Comparison of ENCODE assay signal across 26 cellular contexts in genomic region chr18:48796491-48797205, GRCh38.
A peak's percentile ranks its signal among the peaks of the same experiment; 100 is the strongest.
DNase-seq lines count a peak whose midpoint lies in the region; ATAC-seq, FAIRE-seq and TF ChIP-seq lines count a peak whose summit lies in the region.
"Had no signal": no experiment of that assay in that cellular context is flagged by ENCODE, and none has a peak within 500 bp of the region (broad histone marks: within the 10 kb centered on the region; RNA-seq: fewer than 3 reads in every experiment).

No MANE protein-coding gene starts in this region.

- H3K4me1 Mint-ChIP-seq in activated CD4-positive, alpha-beta T cell treated with anti-CD3 and anti-CD28 coated beads for 36 hours, result peaks cover 20% of the 10 kb centered on the region
- peaks cover 51% of the 10 kb centered on the region for H3K4me1 Mint-ChIP-seq in stimulated activated effector memory CD8-positive, alpha-beta T cell treated with anti-CD3 and anti-CD28 coated beads, Interleukin-12 subunit alpha, Interleukin-12 subunit beta, amount 100 ng/mL, for 72 hours

- POLR2A ChIA-PET in activated CD4-positive, alpha-beta T cell treated with anti-CD3 and anti-CD28 coated beads for 36 hours (lab: Charles Lee), result no interaction called here

- H3K27ac Mint-ChIP-seq in activated CD4-positive, alpha-beta T cell treated with anti-CD3 and anti-CD28 coated beads for 36 hours, result no peak overlapping the region
- peak overlapping the region; percentile 58 for H3K27ac Mint-ChIP-seq in stimulated activated effector memory CD8-positive, alpha-beta T cell treated with anti-CD3 and anti-CD28 coated beads, Interleukin-12 subunit alpha, Interleukin-12 subunit beta, amount 100 ng/mL, for 72 hours
- H3K27ac Mint-ChIP-seq: T-helper 2 cell treated with Interferon-gamma antibody and Interleukin-4, amounts not matched to agents 5 μg/mL and 100 μg/mL, for 36 hours had no signal

- DNase-seq in activated CD4-positive, alpha-beta T cell treated with anti-CD3 and anti-CD28 coated beads for 36 hours, result peak; percentile 2
- no peak for DNase-seq in activated CD4-positive, alpha-beta T cell treated with anti-CD3 and anti-CD28 coated beads for 1 hour
- no peak for DNase-seq in GM12891 (ENCODE audit: insufficient read length, low spot score)
- peak; percentile 19 for DNase-seq in left cardiac atrium
- DNase-seq in stimulated activated effector memory CD8-positive, alpha-beta T cell treated with anti-CD3 and anti-CD28 coated beads, Interleukin-12 subunit alpha, Interleukin-12 subunit beta, amount 100 ng/mL, for 72 hours (ENCODE audit: low spot score in 2 of 2), result no peak
- DNase-seq in COLO829 (ENCODE audit: low spot score), result no peak
- no peak for DNase-seq in activated naive CD4-positive, alpha-beta T cell treated with anti-CD3 and anti-CD28 coated beads, Interleukin-2, amount 50 U/mL, for 16 hours
- DNase-seq: 8988T; activated CD4-positive, alpha-beta T cell treated with anti-CD3 and anti-CD28 coated beads, Interleukin-2, amount 50 U/mL, for 4 hours; colonic mucosa; GDM1; mesenchymal stem cell; MM.1S; NCI-H1417 treated with DMSO at 0.1 percent for 48 hours; NCI-H2107; NCI-H510A treated with DMSO at 0.1 percent for 48 hours; NK-92 treated with Interleukin-12 subunit alpha and Interleukin-12 subunit beta, amount 100 ng/mL, for 24 hours; retina; SK-N-SH; stimulated activated CD4-positive, alpha-beta T cell treated with anti-CD3 and anti-CD28 coated beads, Interleukin-12 subunit alpha, Interleukin-12 subunit beta, amount 100 ng/mL, for 4 hours had no signal

- no peak for TF ChIP-seq POLR2A in GM12891 (IDR thresholded peaks at IDR 0.05; ENCODE audit: low read depth, low read length)

- no peaks in the 10 kb centered on the region for H3K9me3 Mint-ChIP-seq in activated CD4-positive, alpha-beta T cell treated with anti-CD3 and anti-CD28 coated beads for 36 hours (ENCODE audit: low read depth)
- H3K9me3 Mint-ChIP-seq in stimulated activated effector memory CD8-positive, alpha-beta T cell treated with anti-CD3 and anti-CD28 coated beads, Interleukin-12 subunit alpha, Interleukin-12 subunit beta, amount 100 ng/mL, for 72 hours, result no peaks in the 10 kb centered on the region
- H3K9me3 Mint-ChIP-seq: CD8-positive, alpha-beta memory T cell; T-helper 2 cell treated with Interferon-gamma antibody and Interleukin-4, amounts not matched to agents 5 μg/mL and 100 μg/mL, for 36 hours had no signal

- ATAC-seq in activated CD4-positive, alpha-beta T cell treated with anti-CD3 and anti-CD28 coated beads for 36 hours, result no peak
- ATAC-seq in left cardiac atrium, result no peak
- ATAC-seq in stimulated activated effector memory CD8-positive, alpha-beta T cell treated with anti-CD3 and anti-CD28 coated beads, Interleukin-12 subunit alpha, Interleukin-12 subunit beta, amount 100 ng/mL, for 72 hours, result no peak
- no peak for ATAC-seq in HG02759 (IDR thresholded peaks at IDR 0.05; ENCODE audit: unreplicated experiment)
- ATAC-seq: K562 had no signal

- H3K27me3 Mint-ChIP-seq in activated CD4-positive, alpha-beta T cell treated with anti-CD3 and anti-CD28 coated beads for 36 hours, result no peaks in the 10 kb centered on the region
- H3K27me3 Mint-ChIP-seq: brain had no signal

- peak; percentile 31 for FAIRE-seq in GM12891 (lab: Jason Lieb, UNC)
- FAIRE-seq: endometrium, K562 had no signal

- no peaks in the 10 kb centered on the region for H3K36me3 Mint-ChIP-seq in activated CD4-positive, alpha-beta T cell treated with anti-CD3 and anti-CD28 coated beads for 36 hours (ENCODE audit: low read depth)
- no peaks in the 10 kb centered on the region for H3K36me3 Mint-ChIP-seq in stimulated activated effector memory CD8-positive, alpha-beta T cell treated with anti-CD3 and anti-CD28 coated beads, Interleukin-12 subunit alpha, Interleukin-12 subunit beta, amount 100 ng/mL, for 72 hours

- CTCF ChIA-PET in activated CD4-positive, alpha-beta T cell treated with anti-CD3 and anti-CD28 coated beads for 36 hours (lab: Charles Lee), result interaction anchor here (0.6 to 1.2 kb wide), 3 partner anchors 20 to 393 kb away, joined by 3 to 4 read pairs (median 3); no protein-coding TSS in a partner anchor

- H3K4me3 Mint-ChIP-seq in activated CD4-positive, alpha-beta T cell treated with anti-CD3 and anti-CD28 coated beads for 36 hours, result no peak overlapping the region
- H3K4me3 Mint-ChIP-seq in stimulated activated effector memory CD8-positive, alpha-beta T cell treated with anti-CD3 and anti-CD28 coated beads, Interleukin-12 subunit alpha, Interleukin-12 subunit beta, amount 100 ng/mL, for 72 hours, result no peak overlapping the region
- H3K4me3 Mint-ChIP-seq: brain; CD8-positive, alpha-beta memory T cell; T-helper 2 cell treated with Interferon-gamma antibody and Interleukin-4, amounts not matched to agents 5 μg/mL and 100 μg/mL, for 36 hours had no signal

- intact Hi-C loops in activated CD4-positive, alpha-beta T cell treated with anti-CD3 and anti-CD28 coated beads for 36 hours (cut with DNase I, micrococcal nuclease), result no loop called here
- intact Hi-C loops in left cardiac atrium (cut with DNase I), result no loop called here

TF ChIP-seq in GM12891, 5 proteins besides CTCF, POLR2A, EP300 and RAD21:
- no peak for TF ChIP-seq POLR2AphosphoS5 (IDR thresholded peaks at IDR 0.05; ENCODE audit: low read depth, low read length)
- TF ChIP-seq PAX5 (IDR thresholded peaks at IDR 0.05; ENCODE audit: insufficient read depth, low read length, severe bottlenecking), result no peak
- no peak for TF ChIP-seq TAF1 (IDR thresholded peaks at IDR 0.05; ENCODE audit: low read depth, low read length)
- TF ChIP-seq POU2F2 (IDR thresholded peaks at IDR 0.05; ENCODE audit: low read depth, low read length), result no peak
- no peak for TF ChIP-seq SPI1 (IDR thresholded peaks at IDR 0.05; ENCODE audit: low read depth, low read length)

Comparison
In these comparisons a context has a peak if more than half of its experiments do, and no peak if none do; other contexts are left out.
1. DNase-seq: peak in activated CD4-positive, alpha-beta T cell treated with anti-CD3 and anti-CD28 coated beads for 36 hours (single experiment) and left cardiac atrium (single experiment); none in activated CD4-positive, alpha-beta T cell treated with anti-CD3 and anti-CD28 coated beads for 1 hour (single experiment), GM12891 (single experiment), stimulated activated effector memory CD8-positive, alpha-beta T cell treated with anti-CD3 and anti-CD28 coated beads, Interleukin-12 subunit alpha, Interleukin-12 subunit beta, amount 100 ng/mL, for 72 hours (0 of 2), COLO829 (single experiment) and activated naive CD4-positive, alpha-beta T cell treated with anti-CD3 and anti-CD28 coated beads, Interleukin-2, amount 50 U/mL, for 16 hours (single experiment).